ENCODE assay signal across 11 cellular contexts in the genomic region with DNA sequence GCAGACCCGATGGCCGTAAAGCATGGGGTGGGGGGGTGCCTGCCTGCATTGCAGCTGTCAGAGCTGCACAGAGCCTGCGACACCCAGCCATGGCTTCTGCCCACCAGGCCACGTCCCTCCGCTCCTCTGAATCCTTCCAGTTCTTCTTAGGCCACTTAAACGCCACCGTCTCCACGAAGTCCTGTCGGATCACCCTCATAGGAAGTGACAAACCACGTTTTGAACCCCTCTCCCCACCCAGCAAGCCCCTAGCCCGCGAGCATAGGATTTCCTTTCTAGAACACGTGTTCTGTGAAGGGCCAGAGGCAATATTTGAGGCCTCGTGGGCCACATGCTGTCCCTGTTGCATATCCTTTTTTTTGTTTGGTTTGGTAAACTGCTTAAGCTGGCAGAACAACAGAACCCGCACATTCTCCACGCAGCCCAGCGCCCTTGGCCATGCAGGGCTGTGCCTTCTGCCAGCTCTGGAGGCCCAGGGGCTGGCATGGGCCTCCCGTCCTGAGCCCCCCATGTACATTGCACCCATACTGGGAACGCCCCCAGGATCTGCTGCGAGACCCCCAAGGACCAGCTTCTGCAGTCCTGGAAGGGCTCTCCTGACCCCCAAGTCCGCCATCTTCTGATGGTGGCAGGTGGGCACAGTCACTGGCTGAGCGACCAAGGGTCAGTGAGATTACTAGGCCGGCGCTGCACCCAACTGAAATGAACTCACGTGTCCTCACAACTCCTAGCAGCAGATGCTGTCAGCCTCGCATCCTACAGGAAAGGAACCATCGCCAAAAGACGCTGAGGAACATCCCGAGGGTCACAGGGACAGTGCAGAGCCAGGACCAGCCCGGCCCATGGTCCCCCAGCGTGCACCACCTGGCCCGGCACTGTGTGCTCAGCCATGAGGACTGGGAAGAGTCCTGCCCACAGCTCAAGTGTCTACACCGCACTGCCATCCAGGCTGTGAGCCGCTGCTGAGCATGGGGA.
"Had no signal": no experiment of that assay in that cellular context is flagged by ENCODE, and none has a peak within 500 bp of the region (broad histone marks: within the 10 kb centered on the region; RNA-seq: fewer than 3 reads in every experiment).

No MANE protein-coding gene starts in this region.

- H3K4me3 ChIP-seq: vagina had no signal

- ATAC-seq: stimulated activated naive CD8-positive, alpha-beta T cell treated with anti-CD3 and anti-CD28 coated beads, Interleukin-15, amount 100 ng/mL, for 72 hours had no signal

- H3K27ac ChIP-seq: heart left ventricle, neutrophil, vagina had no signal

- DNase-seq: activated CD4-positive, alpha-beta memory T cell treated with anti-CD3 and anti-CD28 coated beads, Interleukin-2, amount 10 ng/mL, durations not matched to agents 7 days and 5 days; activated CD8-positive, alpha-beta memory T cell treated with anti-CD3 and anti-CD28 coated beads, Interleukin-2, amount 50 U/mL, for 4 hours; activated naive CD4-positive, alpha-beta T cell treated with Interleukin-2 at 50 U/mL for 16 hours; cortex of kidney; effector memory CD4-positive, alpha-beta T cell; stimulated activated CD4-positive, alpha-beta T cell treated with anti-CD3 and anti-CD28 coated beads, Interleukin-4, amount 100 ng/mL, for 24 hours; stimulated activated naive CD8-positive, alpha-beta T cell treated with anti-CD3 and anti-CD28 coated beads, Interleukin-15, amount 100 ng/mL, for 72 hours; T1000 had no signal

- H3K27me3 ChIP-seq: heart left ventricle, neutrophil, vagina had no signal

- H3K9me3 ChIP-seq: neutrophil, vagina had no signal

- H3K4me1 ChIP-seq: vagina had no signal
